ENCODE assay signal across 1 cellular context in genomic region chr18:31943895-31944816, GRCh38.
TF ChIP-seq lines count a peak whose summit lies in the region.

No MANE protein-coding gene starts in this region.

TF ChIP-seq in K562, 482 proteins besides CTCF, POLR2A, EP300 and RAD21 (continued from another document):
- no peak for TF ChIP-seq PBX2 (CRISPR knock-in tag; IDR thresholded peaks at IDR 0.05; ENCODE audit: low read depth)
- 0 out of 2 replicates have a peak, but pooled peaks have one; percentile 15 for TF ChIP-seq PBX2 (tag; conservative IDR thresholded peaks at IDR 0.05; ENCODE audit: low read depth)
- TF ChIP-seq DACH1 (IDR thresholded peaks at IDR 0.05; ENCODE audit: partially characterized antibody) = no peak
- 0 out of 2 replicates have a peak, but pooled peaks have one; percentile 2 for TF ChIP-seq ARID3A (IDR thresholded peaks at IDR 0.05; ENCODE audit: borderline replicate concordance, low read depth, low read length)
- no peak for TF ChIP-seq ZNF778 (CRISPR knock-in tag; IDR thresholded peaks at IDR 0.05)
- TF ChIP-seq ATF1 (CRISPR knock-in tag; IDR thresholded peaks at IDR 0.05) = no peak
- peak; percentile 13; the same call in 1 of the 2 replicates for TF ChIP-seq ATF1 (tag; IDR thresholded peaks at IDR 0.05)
- 0 out of 2 replicates have a peak, but pooled peaks have one; percentile 32 for TF ChIP-seq ZNF316 (IDR thresholded peaks at IDR 0.05)
- no peak for TF ChIP-seq GTF2B (IDR thresholded peaks at IDR 0.05; ENCODE audit: extremely low read depth, insufficient read length)
- TF ChIP-seq TBL1XR1 (IDR thresholded peaks at IDR 0.05; ENCODE audit: low read length in 2 of 2) = 0 out of 4 replicates have a peak, but pooled peaks of 1 of the 2 experiments have one; percentile 16
- peak; percentile 53 for TF ChIP-seq KLF16 (IDR thresholded peaks at IDR 0.05)
- TF ChIP-seq TEAD4 (IDR thresholded peaks at IDR 0.05; ENCODE audit: low read length) = 0 out of 2 replicates have a peak, but pooled peaks have one; percentile 17
- TF ChIP-seq TEAD4 (CRISPR knock-in tag; IDR thresholded peaks at IDR 0.05; ENCODE audit: borderline replicate concordance) = no peak
- no peak for TF ChIP-seq CHD4 (IDR thresholded peaks at IDR 0.05; ENCODE audit: insufficient read depth, insufficient replicate concordance, low read depth, low read length, poor library complexity, severe bottlenecking)
- peak; percentile 50 for TF ChIP-seq CBFA2T2 (conservative IDR thresholded peaks at IDR 0.05)
- no peak for TF ChIP-seq PCBP1 (IDR thresholded peaks at IDR 0.05; ENCODE audit: low read depth, low read length, poor library complexity, severe bottlenecking)
- TF ChIP-seq HDAC1 (IDR thresholded peaks at IDR 0.05) = 0 out of 4 replicates have a peak, but pooled peaks of 1 of the 2 experiments have one; percentile 12
- TF ChIP-seq NFE2 (IDR thresholded peaks at IDR 0.05; ENCODE audit: low read depth) = peak; percentile 35
- TF ChIP-seq PKNOX1 (IDR thresholded peaks at IDR 0.05) = peak; percentile 43; the same call in 1 of the 2 replicates
- TF ChIP-seq HDAC2 (IDR thresholded peaks at IDR 0.05) = no peak
- peak; percentile 70 for TF ChIP-seq ARID1B (IDR thresholded peaks at IDR 0.05)
- TF ChIP-seq MEIS2 (IDR thresholded peaks at IDR 0.05; ENCODE audit: partially characterized antibody) = peak; percentile 58
- TF ChIP-seq FOSL1 (tag; conservative IDR thresholded peaks at IDR 0.05) = 0 out of 2 replicates have a peak, but pooled peaks have one; percentile 18
- TF ChIP-seq ZBTB12 (CRISPR knock-in tag; IDR thresholded peaks at IDR 0.05) = no peak
- TF ChIP-seq ERF (CRISPR knock-in tag; IDR thresholded peaks at IDR 0.05) = no peak
- peak; percentile 56; the same call in 1 of the 2 replicates for TF ChIP-seq SOX6 (IDR thresholded peaks at IDR 0.05)
- 0 out of 2 replicates have a peak, but pooled peaks have one; percentile 2 for TF ChIP-seq SNIP1 (IDR thresholded peaks at IDR 0.05; ENCODE audit: low read depth)
- TF ChIP-seq CBFB (CRISPR knock-in tag; IDR thresholded peaks at IDR 0.05) = no peak
- no peak; the same call in 1 of the 2 replicates for TF ChIP-seq ZNF395 (CRISPR knock-in tag; IDR thresholded peaks at IDR 0.05)
- peak; percentile 81 for TF ChIP-seq DPF2 (IDR thresholded peaks at IDR 0.05)
- TF ChIP-seq NCOA6 (IDR thresholded peaks at IDR 0.05) = no peak
- TF ChIP-seq SMARCA4 (IDR thresholded peaks at IDR 0.05) = peak; percentile 65
- TF ChIP-seq ZNF184 (CRISPR knock-in tag; IDR thresholded peaks at IDR 0.05) = no peak
- TF ChIP-seq GMEB1 (CRISPR knock-in tag; IDR thresholded peaks at IDR 0.05) = no peak
- peak; percentile 64 for TF ChIP-seq CBFA2T3 (IDR thresholded peaks at IDR 0.05)
- no peak for TF ChIP-seq NBN (IDR thresholded peaks at IDR 0.05; ENCODE audit: low read depth)
- TF ChIP-seq POU5F1 (IDR thresholded peaks at IDR 0.05; ENCODE audit: borderline replicate concordance, low read depth, low read length, partially characterized antibody) = no peak
- no peak for TF ChIP-seq ZNF197 (CRISPR knock-in tag; IDR thresholded peaks at IDR 0.05; ENCODE audit: low read depth)
- TF ChIP-seq BRF1 (IDR thresholded peaks at IDR 0.05; ENCODE audit: borderline replicate concordance, extremely low read depth, insufficient read length) = no peak
- TF ChIP-seq SMARCE1 (IDR thresholded peaks at IDR 0.05) = peak; percentile 45; the same call in 1 of the 2 replicates
